In genomic region chr13:102772042-102772425, GRCh38 we compare ENCODE assay signal across 10 cellular contexts. TPM values are rescaled to one million over a fixed set of nuclear protein-coding genes. Genes with fewer than 3 reads are reported as not detected.
A peak's percentile ranks its signal among the peaks of the same experiment; 100 is the strongest.
DNase-seq lines count a peak whose midpoint lies in the region; ATAC-seq and TF ChIP-seq lines count a peak whose summit lies in the region.
"Had no signal": no experiment of that assay in that cellular context is flagged by ENCODE, and none has a peak within 500 bp of the region (broad histone marks: within the 10 kb centered on the region; RNA-seq: fewer than 3 reads in every experiment).

No MANE protein-coding gene starts in this region.

- H3K27me3 ChIP-seq in GM06990 (replicated peaks; ENCODE audit: control insufficient read depth, insufficient read depth, low read length) = no peaks in the 10 kb centered on the region
- no peaks in the 10 kb centered on the region for H3K27me3 ChIP-seq in SU-DHL-6 (ENCODE audit: low read length)
- H3K27me3 ChIP-seq in fibroblast of lung (ENCODE audit: control insufficient read depth, insufficient read depth, low read length) = no peaks in the 10 kb centered on the region
- H3K27me3 ChIP-seq in heart left ventricle = no peaks in the 10 kb centered on the region

- 95 to 96% (median 95%) methylated on average over 16 of the region's 16 CpGs for WGBS in heart left ventricle, 4 donors

- H3K79me2 ChIP-seq in SU-DHL-6 (ENCODE audit: insufficient read depth, low read length) (peaks cover 39% of the 10 kb centered on the region), fibroblast of lung (ENCODE audit: control insufficient read depth, insufficient read depth, low read length) (peaks cover 21% of the 10 kb centered on the region)

- H3K27ac ChIP-seq in SU-DHL-6 (ENCODE audit: low read depth, low read length) (no peak overlapping the region), fibroblast of lung (ENCODE audit: insufficient read depth, low read length) (no peak overlapping the region), heart left ventricle (no peak overlapping the region)

- H3F3A ChIP-seq in SU-DHL-6 (ENCODE audit: insufficient read depth) = peaks cover 6% of the 10 kb centered on the region

- DNase-seq in AML-193 (lab: John Stamatoyannopoulos, UW) = peak; percentile 39 to 51
- no peak for DNase-seq in GM06990 (ENCODE audit: extremely low read depth, insufficient read length)
- no peak for DNase-seq in fibroblast of lung (ENCODE audit: low read depth in 2 of 2)
- DNase-seq in heart left ventricle = no peak
- DNase-seq: COR-L47, NCI-H2171 had no signal

- H3K9me3 ChIP-seq in SU-DHL-6 (ENCODE audit: insufficient read depth, low read length) = no peaks in the 10 kb centered on the region
- H3K9me3 ChIP-seq in fibroblast of lung (ENCODE audit: control insufficient read depth, insufficient read depth, low read depth, low read length) = no peaks in the 10 kb centered on the region
- H3K9me3 ChIP-seq in heart left ventricle = no peaks in the 10 kb centered on the region

- TF ChIP-seq CTCF in GM06990 (IDR thresholded peaks at IDR 0.05; ENCODE audit: insufficient read depth, low read length, poor library complexity, severe bottlenecking) (no peak), SU-DHL-6 (IDR thresholded peaks at IDR 0.05; ENCODE audit: insufficient read depth, low read length, poor library complexity, severe bottlenecking) (no peak), fibroblast of lung (conservative IDR thresholded peaks at IDR 0.05 in 1 of 2, IDR thresholded peaks at IDR 0.05 in 1 of 2; ENCODE audit: low read depth in 1 of 2, low read length in 2 of 2) (no peak), heart left ventricle (IDR thresholded peaks at IDR 0.05) (no peak)

- H3K4me1 ChIP-seq in fibroblast of lung (ENCODE audit: control insufficient read depth, extremely low read depth, insufficient read depth, low read length) = peaks cover 3% of the 10 kb centered on the region
- H3K4me1 ChIP-seq in heart left ventricle = peaks cover 0 to 23% (median 7%) of the 10 kb centered on the region in 12 donors

- intact Hi-C loops in heart left ventricle (cut with DNase I) = loop anchor here in 4 of 10 donors (2.0 to 10.0 kb wide), 4 partner anchors 175 to 187 kb away; partner anchors contain the start of gene TPP2 (in 2 of the 4)

- H3K4me2 ChIP-seq in SU-DHL-6 (ENCODE audit: low read depth, low read length, poor library complexity, severe bottlenecking) (peak overlapping the region; percentile 66), fibroblast of lung (ENCODE audit: extremely low read depth, insufficient read depth, low read length) (peak overlapping the region; percentile 88)

- H3K9me2 ChIP-seq in SU-DHL-6 (replicated peaks; ENCODE audit: insufficient read depth, low read length) = no peaks in the 10 kb centered on the region

- H3K36me3 ChIP-seq in GM06990 (ENCODE audit: control insufficient read depth, insufficient read depth, low read length) (no peaks in the 10 kb centered on the region), SU-DHL-6 (ENCODE audit: low read length) (peaks cover 8% of the 10 kb centered on the region; the same call in 1 of the 2 replicates), fibroblast of lung (ENCODE audit: control insufficient read depth, insufficient read depth, low read length) (no peaks in the 10 kb centered on the region), heart left ventricle (peaks cover 0 to 9% (median 7%) of the 10 kb centered on the region in 9 donors)

- no peak for TF ChIP-seq POLR2A in heart left ventricle (IDR thresholded peaks at IDR 0.05)

- H3K4me3 ChIP-seq in GM06990 (replicated peaks; ENCODE audit: low read depth, low read length) (peak overlapping the region; percentile 76; the same call in 1 of the 2 replicates), SU-DHL-6 (ENCODE audit: insufficient read depth, low read length, poor library complexity, severe bottlenecking) (peak overlapping the region; percentile 79), fibroblast of lung (replicated peaks in 1 of 4; ENCODE audit: control extremely low read depth in 1 of 4, insufficient read depth in 1 of 4, low read depth in 3 of 4, low read length in 4 of 4) (peak overlapping the region in 1 of 4 experiments; percentile 2), heart left ventricle (peak overlapping the region in 1 of 12 donors; percentile 82)

- H4K20me1 ChIP-seq in SU-DHL-6 (ENCODE audit: low read depth, low read length) (no peaks in the 10 kb centered on the region), fibroblast of lung (ENCODE audit: control insufficient read depth, extremely low read depth, insufficient read depth, low read length) (no peaks in the 10 kb centered on the region)

- no peak overlapping the region for H2AFZ ChIP-seq in SU-DHL-6 (ENCODE audit: low read depth, low read length, severe bottlenecking)
- H2AFZ ChIP-seq in fibroblast of lung (ENCODE audit: low read length) = no peak overlapping the region

- ATAC-seq in HG03097 (IDR thresholded peaks at IDR 0.05; ENCODE audit: low FRiP score, unreplicated experiment) = no peak
- ATAC-seq in HG02759 (IDR thresholded peaks at IDR 0.05; ENCODE audit: unreplicated experiment) = no peak
- no peak for ATAC-seq in heart left ventricle
- no peak for ATAC-seq in HG03571 (IDR thresholded peaks at IDR 0.05; ENCODE audit: unreplicated experiment)

- H3K9ac ChIP-seq in SU-DHL-6 (ENCODE audit: low read length) = peak overlapping the region; percentile 88
- H3K9ac ChIP-seq in fibroblast of lung (ENCODE audit: insufficient read depth, low read length) = no peak overlapping the region

RNA-seq across cellular contexts. Expression of gene TEX30, which starts 1.6 kb away (rescaled TPM):
- total RNA-seq in fibroblast of lung (11.9 and 14.1 TPM in 2 replicates), heart left ventricle (10 to 100 TPM in 4 of 9 donors, 1 to 10 TPM in 5; 6.0 to 13.7 (median 9.8) TPM)
- polyA plus RNA-seq in fibroblast of lung (12.7 and 21.5 TPM in 2 replicates), heart left ventricle (10 to 100 TPM; 10.2 to 12.8 TPM)
- polyA plus RNA-seq in fibroblast of lung (2012) = 8.9 and 15.6 TPM in 2 replicates
- polyA minus RNA-seq in fibroblast of lung (ENCODE audit: low replicate concordance) = 2.2 TPM in 1 of 2 replicates, not detected in the other

RNA-seq across cellular contexts. Expression of gene POGLUT2, which starts 26.7 kb away (rescaled TPM):
- total RNA-seq in fibroblast of lung (11.7 and 14.6 TPM in 2 replicates), heart left ventricle (1 to 10 TPM; 2.1 to 4.7 (median 2.6) TPM)
- polyA plus RNA-seq in fibroblast of lung (11.6 and 18.1 TPM in 2 replicates), heart left ventricle (1 to 10 TPM; 1.4 to 6.7 TPM)
- polyA plus RNA-seq in fibroblast of lung (2012) = 10.3 and 15.4 TPM in 2 replicates
- 0.22 and 2.4 TPM in 2 replicates for polyA minus RNA-seq in fibroblast of lung (ENCODE audit: low replicate concordance)

RNA-seq across cellular contexts. Expression of gene BIVM, which starts 26.9 kb away (rescaled TPM):
- 19.8 and 22.3 TPM in 2 replicates for total RNA-seq in fibroblast of lung
- polyA plus RNA-seq in fibroblast of lung = 15.7 and 22.4 TPM in 2 replicates
- polyA plus RNA-seq in fibroblast of lung (2012) = 11.0 and 14.2 TPM in 2 replicates
- polyA minus RNA-seq in fibroblast of lung (ENCODE audit: low replicate concordance) = 0.93 and 0.94 TPM in 2 replicates
- total RNA-seq in heart left ventricle = 10 to 100 TPM; 20.3 to 35.7 (median 24.7) TPM
- polyA plus RNA-seq in heart left ventricle = 10 to 100 TPM; 10.3 to 19.0 TPM

Comparison
In these comparisons a context has a peak if more than half of its experiments do, and no peak if none do; other contexts are left out.
1. DNase-seq: peak in AML-193 (2 of 2); none in GM06990 (single experiment), fibroblast of lung (0 of 2) and heart left ventricle (0 of 5).